In the genomic region with DNA sequence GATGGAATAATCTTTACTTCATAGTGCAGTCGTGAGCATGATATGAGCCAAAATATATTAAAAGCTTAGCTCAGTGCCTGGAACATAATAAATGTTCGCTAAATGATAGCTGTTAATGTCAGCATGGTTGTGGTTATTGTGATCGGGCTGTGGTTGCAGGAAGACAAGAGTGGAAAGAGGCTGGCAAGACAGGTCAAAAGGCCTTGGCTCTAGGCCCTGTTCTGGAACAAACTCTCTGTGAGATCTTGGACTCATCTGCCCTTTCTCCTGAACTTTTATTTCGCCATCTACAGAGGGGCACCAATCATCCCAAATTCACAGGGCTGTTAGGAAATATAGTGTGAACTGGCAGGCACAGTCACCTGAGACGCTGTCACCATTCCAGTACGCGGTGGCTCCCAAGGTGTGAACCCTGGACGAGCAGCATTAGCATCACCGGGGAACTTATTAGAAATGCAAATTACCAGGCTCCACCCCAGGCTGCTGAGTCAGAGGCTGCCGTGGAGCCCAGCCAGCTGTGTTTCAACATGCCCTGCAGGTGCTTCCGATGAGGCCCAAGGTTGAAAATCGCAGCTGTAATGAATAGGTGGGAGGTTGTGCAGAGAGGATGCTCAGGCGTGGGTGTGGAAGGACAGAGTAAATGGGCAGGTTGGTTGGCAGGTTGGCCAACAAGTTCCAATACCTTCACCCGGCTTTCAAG, we compare ENCODE assay signal across 7 cellular contexts. TPM values are rescaled to one million over a fixed set of nuclear protein-coding genes. Genes with fewer than 3 reads are reported as not detected.
DNase-seq lines count a peak whose midpoint lies in the region; ATAC-seq and TF ChIP-seq lines count a peak whose summit lies in the region.

No MANE protein-coding gene starts in this region.

- peak overlapping the region; percentile 42 for H3K27ac Mint-ChIP-seq in activated B cell treated with CpG ODN at 0.5 μM for 24 hours

- H3K4me3 Mint-ChIP-seq in activated B cell treated with CpG ODN at 0.5 μM for 24 hours = no peak overlapping the region

- no peak for TF ChIP-seq POLR2A in testis (IDR thresholded peaks at IDR 0.05)

- CTCF ChIA-PET in activated B cell treated with CpG ODN at 0.5 μM for 24 hours (lab: Charles Lee) = interaction anchor here (1.4 kb wide), 1 partner anchor 9 kb away, joined by 8 read pairs; no protein-coding TSS in a partner anchor

- POLR2A ChIA-PET in activated B cell treated with CpG ODN at 0.5 μM for 24 hours (lab: Charles Lee) = interaction anchor here (0.5 to 1.3 kb wide), 3 partner anchors 11 to 357 kb away, joined by 3 to 7 read pairs (median 3); a partner anchor contains a TSS

- ATAC-seq in GM19372 (IDR thresholded peaks at IDR 0.05; ENCODE audit: low read depth, unreplicated experiment) (peak; percentile 94), HG03159 (IDR thresholded peaks at IDR 0.05; ENCODE audit: unreplicated experiment) (peak; percentile 71), activated B cell treated with CpG ODN at 0.5 μM for 24 hours (ENCODE audit: low read depth) (peak; percentile 83), omental fat pad (ENCODE audit: low FRiP score) (peak; percentile 72)

- H3K9me3 Mint-ChIP-seq in activated B cell treated with CpG ODN at 0.5 μM for 24 hours = no peaks in the 10 kb centered on the region

- DNase-seq in activated B cell treated with CpG ODN at 0.5 μM for 24 hours (peak; percentile 22), omental fat pad (ENCODE audit: low spot score) (no peak), COLO829 (ENCODE audit: low spot score) (no peak), NCI-H2227 treated with DMSO at 0.1 percent for 48 hours (lab: John Stamatoyannopoulos, UW) (no peak), testis (no peak)

- H3K4me1 ChIP-seq in testis = peaks cover 4% of the 10 kb centered on the region

- WGBS in testis, 2 donors = 76 to 88% methylated on average over 14 of the region's 14 CpGs

- no peaks in the 10 kb centered on the region for H3K27me3 ChIP-seq in testis

- no peak overlapping the region for H3K27ac ChIP-seq in testis

- H3K9me3 ChIP-seq in testis = no peaks in the 10 kb centered on the region

- H3K4me3 ChIP-seq in testis = no peak overlapping the region

- peaks cover 55% of the 10 kb centered on the region for H3K36me3 Mint-ChIP-seq in activated B cell treated with CpG ODN at 0.5 μM for 24 hours (ENCODE audit: low read depth)

- peaks cover 16% of the 10 kb centered on the region for H3K4me1 Mint-ChIP-seq in activated B cell treated with CpG ODN at 0.5 μM for 24 hours

- H3K36me3 ChIP-seq in testis (ENCODE audit: low read depth, missing control alignments) = no peaks in the 10 kb centered on the region

- H3K27me3 Mint-ChIP-seq in activated B cell treated with CpG ODN at 0.5 μM for 24 hours = no peaks in the 10 kb centered on the region

- intact Hi-C loops in activated B cell treated with CpG ODN at 0.5 μM for 24 hours (cut with micrococcal nuclease) = loop anchor here (1.0 kb wide), 1 partner anchor 11 kb away; no protein-coding TSS in a partner anchor
- intact Hi-C loops in testis (cut with DNase I; ENCODE audit: low total_unique reads) = no loop called here

- TF ChIP-seq CTCF in activated B cell treated with CpG ODN at 0.5 μM for 24 hours (IDR thresholded peaks at IDR 0.05) (no peak), omental fat pad (IDR thresholded peaks at IDR 0.05) (no peak), testis (IDR thresholded peaks at IDR 0.05) (no peak)

RNA-seq across cellular contexts. Expression of a gene that starts 50.2 kb away (rescaled TPM):
- total RNA-seq in activated B cell treated with CpG ODN at 0.5 μM for 24 hours (26.4 and 28.9 TPM in 2 replicates), omental fat pad (10 to 100 TPM; 20.3 to 53.9 (median 31.2) TPM), testis (10 to 100 TPM; 53.7 to 56.9 TPM)
- polyA plus RNA-seq in testis (ENCODE audit: insufficient read depth, low read depth, low replicate concordance) = 70.9 TPM
